2 cellular contexts compared by ENCODE assay signal in the genomic region with DNA sequence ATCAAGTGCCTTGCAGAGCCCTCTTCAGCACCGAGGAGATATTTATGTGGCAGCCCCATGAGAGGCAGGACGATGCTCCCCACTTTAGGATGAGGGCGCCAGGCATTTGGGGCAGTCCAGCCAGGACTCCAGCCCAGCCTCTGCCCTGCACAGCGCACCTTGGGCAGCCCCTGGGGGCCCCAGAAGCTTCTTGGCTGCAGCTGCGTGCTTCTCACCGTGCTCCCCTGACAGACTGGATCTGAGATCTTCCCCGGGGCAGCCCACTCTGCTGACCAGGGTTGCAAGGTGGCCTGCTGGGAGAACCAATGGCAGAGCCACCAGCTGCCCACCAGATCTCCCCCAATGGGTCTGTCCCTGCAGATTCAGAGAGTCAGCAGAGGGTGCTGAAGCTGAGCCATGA.
TF ChIP-seq lines count a peak whose summit lies in the region.

No MANE protein-coding gene starts in this region.

TF ChIP-seq in A549, 52 proteins besides CTCF, POLR2A, EP300 and RAD21:
- TF ChIP-seq HOXA7 (CRISPR knock-in tag; IDR thresholded peaks at IDR 0.05) (no peak), ZC3H11A (IDR thresholded peaks at IDR 0.05) (no peak), HOXB13 (CRISPR knock-in tag; IDR thresholded peaks at IDR 0.05; ENCODE audit: low read depth) (no peak), RCOR1 (IDR thresholded peaks at IDR 0.05; ENCODE audit: low read depth, low read length) (no peak), EHMT2 (IDR thresholded peaks at IDR 0.05; ENCODE audit: low read depth) (no peak), TP53 (CRISPR knock-in tag; IDR thresholded peaks at IDR 0.05) (no peak), TFCP2L1 (CRISPR knock-in tag; IDR thresholded peaks at IDR 0.05) (no peak), CEBPB (IDR thresholded peaks at IDR 0.05) (no peak), FOSB (CRISPR knock-in tag; IDR thresholded peaks at IDR 0.05) (no peak), HDAC2 (IDR thresholded peaks at IDR 0.05) (no peak), EHF (CRISPR knock-in tag; IDR thresholded peaks at IDR 0.05) (no peak), JUN (IDR thresholded peaks at IDR 0.05) (no peak), RARB (CRISPR knock-in tag; IDR thresholded peaks at IDR 0.05) (no peak)

TF ChIP-seq in H1, 55 proteins besides CTCF, POLR2A, EP300 and RAD21:
- no peak for TF ChIP-seq SIX5 (IDR thresholded peaks at IDR 0.05; ENCODE audit: low read depth, low read length)
- TF ChIP-seq, protein P1, sequence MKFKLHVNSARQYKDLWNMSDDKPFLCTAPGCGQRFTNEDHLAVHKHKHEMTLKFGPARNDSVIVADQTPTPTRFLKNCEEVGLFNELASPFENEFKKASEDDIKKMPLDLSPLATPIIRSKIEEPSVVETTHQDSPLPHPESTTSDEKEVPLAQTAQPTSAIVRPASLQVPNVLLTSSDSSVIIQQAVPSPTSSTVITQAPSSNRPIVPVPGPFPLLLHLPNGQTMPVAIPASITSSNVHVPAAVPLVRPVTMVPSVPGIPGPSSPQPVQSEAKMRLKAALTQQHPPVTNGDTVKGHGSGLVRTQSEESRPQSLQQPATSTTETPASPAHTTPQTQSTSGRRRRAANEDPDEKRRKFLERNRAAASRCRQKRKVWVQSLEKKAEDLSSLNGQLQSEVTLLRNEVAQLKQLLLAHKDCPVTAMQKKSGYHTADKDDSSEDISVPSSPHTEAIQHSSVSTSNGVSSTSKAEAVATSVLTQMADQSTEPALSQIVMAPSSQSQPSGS (IDR thresholded peaks at IDR 0.05; ENCODE audit: low read length), result no peak
- no peak for TF ChIP-seq NRF1 (IDR thresholded peaks at IDR 0.05; ENCODE audit: low read depth, low read length)
- TF ChIP-seq SP2 (IDR thresholded peaks at IDR 0.05; ENCODE audit: low read length), result no peak
- TF ChIP-seq TAF1 (IDR thresholded peaks at IDR 0.05; ENCODE audit: low read depth, low read length), result no peak
- no peak for TF ChIP-seq TCF12 (IDR thresholded peaks at IDR 0.05; ENCODE audit: low read depth, low read length)
- TF ChIP-seq, protein P2, sequence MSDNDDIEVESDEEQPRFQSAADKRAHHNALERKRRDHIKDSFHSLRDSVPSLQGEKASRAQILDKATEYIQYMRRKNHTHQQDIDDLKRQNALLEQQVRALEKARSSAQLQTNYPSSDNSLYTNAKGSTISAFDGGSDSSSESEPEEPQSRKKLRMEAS (IDR thresholded peaks at IDR 0.05), result no peak
- TF ChIP-seq TBP (IDR thresholded peaks at IDR 0.05; ENCODE audit: low read depth, low read length), result no peak
